In the genomic region with DNA sequence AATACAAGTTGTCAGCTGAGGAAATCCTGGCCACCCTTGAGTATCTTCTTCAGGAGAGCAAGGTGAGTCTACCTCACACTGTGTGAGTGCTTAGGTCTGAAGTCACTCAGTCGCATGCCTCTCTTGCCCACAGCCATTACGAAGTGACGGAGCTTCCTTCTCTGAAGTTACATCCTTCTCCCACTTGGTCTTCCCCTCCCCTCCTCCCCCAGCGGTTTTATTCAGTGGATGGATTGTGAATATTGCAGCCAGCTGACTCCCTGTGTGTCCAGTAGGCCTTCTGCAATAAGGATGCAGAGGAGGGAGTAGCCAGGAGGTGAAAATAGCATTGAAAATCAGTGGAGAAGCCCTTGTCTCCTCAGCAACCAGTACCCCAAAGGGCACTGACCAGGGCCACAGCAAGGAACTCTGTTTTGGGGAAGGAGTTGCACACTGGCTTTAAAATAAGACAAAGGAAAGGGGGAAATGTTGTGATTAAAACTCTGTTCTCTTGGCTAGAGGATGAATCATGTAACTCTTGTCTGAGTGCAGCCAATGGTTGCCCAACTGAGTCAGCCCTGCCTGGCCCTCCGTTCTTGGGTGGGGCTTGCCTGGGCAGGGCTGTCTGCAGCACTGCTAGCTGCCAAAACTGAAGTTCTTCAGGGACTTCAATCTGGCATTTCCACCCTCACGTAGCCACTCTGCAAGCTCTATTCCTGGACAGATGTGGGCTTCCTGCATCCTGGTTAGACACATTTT, we compare ENCODE assay signal across 9 cellular contexts. TPM values are rescaled to one million over a fixed set of nuclear protein-coding genes. Genes with fewer than 3 reads are reported as not detected.
DNase-seq lines count a peak whose midpoint lies in the region; ATAC-seq, FAIRE-seq and TF ChIP-seq lines count a peak whose summit lies in the region.
"Had no signal": no experiment of that assay in that cellular context is flagged by ENCODE, and none has a peak within 500 bp of the region (broad histone marks: within the 10 kb centered on the region; RNA-seq: fewer than 3 reads in every experiment).

No MANE protein-coding gene starts in this region.

- peak overlapping the region; percentile 60 for H2AFZ ChIP-seq in IMR-90 (replicated peaks; ENCODE audit: low read length, poor library complexity)

- intact Hi-C loops in IMR-90 (cut with micrococcal nuclease) (no loop called here), esophagus muscularis mucosa (cut with DNase I) (no loop called here), sciatic nerve (cut with DNase I) (no loop called here)

- no TSS peak for BruUV-seq in IMR-90 (replicated peaks; lab: Mats Ljungman, UMichigan)

- H3K4me2 ChIP-seq in IMR-90 (ENCODE audit: low read depth, low read length), result peak overlapping the region; percentile 66

- peak overlapping the region; percentile 78 for H3K56ac ChIP-seq in IMR-90 (ENCODE audit: extremely low read depth, insufficient read depth, low read length)

- H3K36me3 ChIP-seq in IMR-90 (ENCODE audit: control insufficient read depth, insufficient read depth, low read length), result peaks cover 11% of the 10 kb centered on the region
- peaks cover 15 to 30% (median 16%) of the 10 kb centered on the region in 4 donors for H3K36me3 ChIP-seq in esophagus muscularis mucosa

- H4K8ac ChIP-seq in IMR-90 (ENCODE audit: low read depth in 2 of 2, low read length in 2 of 2), result peak overlapping the region; percentile 22 to 88; a peak in 3 of 4 replicates

- TF ChIP-seq EP300 in esophagus muscularis mucosa (IDR thresholded peaks at IDR 0.05), result no peak

- H2BK15ac ChIP-seq in IMR-90 (ENCODE audit: low read depth, low read length), result peak overlapping the region; percentile 92; the same call in 2 of the 3 replicates

- in situ Hi-C loops in IMR-90 (cut with MboI; ENCODE audit: low sequenced_read_pairs), result loop anchor here (25.0 kb wide), 1 partner anchor 677 kb away; no protein-coding TSS in a partner anchor

- TF ChIP-seq CTCF in IMR-90 (conservative IDR thresholded peaks at IDR 0.05; ENCODE audit: low read depth, low read length), result no peak
- no peak for TF ChIP-seq CTCF in esophagus muscularis mucosa (IDR thresholded peaks at IDR 0.05)

- H3K4me1 ChIP-seq in IMR-90 (ENCODE audit: control insufficient read depth, insufficient read depth, low read length), result peaks cover 25% of the 10 kb centered on the region
- peaks cover 78 to 96% (median 91%) of the 10 kb centered on the region in 4 donors for H3K4me1 ChIP-seq in esophagus muscularis mucosa

- POLR2A ChIA-PET in IMR-90 (lab: Charles Lee; ENCODE audit: unreplicated experiment), result interaction anchor here (1.3 kb wide), 1 partner anchor 12 kb away, joined by 4 read pairs; no protein-coding TSS in a partner anchor

- peak overlapping the region; percentile 66 for H3K14ac ChIP-seq in IMR-90 (replicated peaks; ENCODE audit: low read depth, low read length)

- H3K79me1 ChIP-seq in IMR-90 (ENCODE audit: low read depth in 1 of 2, low read length in 2 of 2), result peaks cover 21 to 77% of the 10 kb centered on the region in 2 experiments

- peaks cover 64% of the 10 kb centered on the region for H4K20me1 ChIP-seq in IMR-90 (ENCODE audit: insufficient read depth, low read length)

- TF ChIP-seq POLR2A in IMR-90 (IDR thresholded peaks at IDR 0.05; ENCODE audit: low read depth, low read length), result peak; percentile 16; the same call in 1 of the 2 replicates
- TF ChIP-seq POLR2A in esophagus muscularis mucosa (IDR thresholded peaks at IDR 0.05; ENCODE audit: low read depth), result no peak

- FAIRE-seq in GM19239 (lab: Jason Lieb, UNC), result no peak

- peak overlapping the region; percentile 69 for H2BK20ac ChIP-seq in IMR-90 (ENCODE audit: low read depth, low read length)

- no peak for TF ChIP-seq RAD21 in IMR-90 (IDR thresholded peaks at IDR 0.05; ENCODE audit: low read length)

- peak overlapping the region; percentile 87 for H3K4ac ChIP-seq in IMR-90 (ENCODE audit: low read depth, low read length)

- no peak overlapping the region for H3K4me3 ChIP-seq in IMR-90 (ENCODE audit: insufficient read depth, low read depth, low read length)
- H3K4me3 ChIP-seq in esophagus muscularis mucosa, result peak overlapping the region in 3 of 4 donors; percentile 8 to 95 (median 11)

- H4K5ac ChIP-seq in IMR-90 (ENCODE audit: low read depth, low read length), result peak overlapping the region; percentile 42

- peak overlapping the region; percentile 49 for H3K18ac ChIP-seq in IMR-90 (ENCODE audit: low read depth, low read length)

- 0% methylated on average over 1 of the region's 6 CpGs; no CpG with 5 or more reads in 1 of the 2 experiments for WGBS in IMR-90 (ENCODE audit: extremely low coverage in 2 of 2, insufficient read length in 1 of 2), 2 experiments
- 39% methylated on average over 6 of the region's 6 CpGs for WGBS in esophagus muscularis mucosa

- H2AK9ac ChIP-seq in IMR-90 (replicated peaks; ENCODE audit: low read depth, low read length, poor library complexity), result peak overlapping the region; percentile 94

- DNase-seq in IMR-90, result peak; percentile 83
- DNase-seq in activated CD4-positive, alpha-beta T cell treated with anti-CD3 and anti-CD28 coated beads for 4 hours, result peak; percentile 33 to 37
- DNase-seq in esophagus muscularis mucosa (ENCODE audit: extremely low spot score), result no peak
- peak; percentile 72 for DNase-seq in sciatic nerve (ENCODE audit: low spot score)
- no peak for DNase-seq in NCI-H748 treated with DMSO at 0.1 percent for 48 hours (lab: John Stamatoyannopoulos, UW)
- DNase-seq in GM19239 (ENCODE audit: insufficient read length, low spot score), result no peak
- no peak for DNase-seq in T-helper 9 cell

- ATAC-seq in IMR-90 (ENCODE audit: low read depth) (peak; percentile 47), sciatic nerve (peak; percentile 54), HG03135 (IDR thresholded peaks at IDR 0.05; ENCODE audit: unreplicated experiment) (no peak)

- H3K9ac ChIP-seq in IMR-90 (ENCODE audit: low read depth, low read length), result peak overlapping the region; percentile 35; the same call in 1 of the 2 replicates

- no peaks in the 10 kb centered on the region for H3K27me3 ChIP-seq in IMR-90 (ENCODE audit: control insufficient read depth, insufficient read depth, low read length)
- H3K27me3 ChIP-seq in esophagus muscularis mucosa, result no peaks in the 10 kb centered on the region

- peak overlapping the region; percentile 79 for H2BK120ac ChIP-seq in IMR-90 (ENCODE audit: low read depth, low read length)

- CTCF ChIA-PET in IMR-90 (lab: Yijun Ruan, JAX), result interaction anchor here (1.5 to 2.9 kb wide), 3 partner anchors 12 to 22 kb away, joined by 5 to 12 read pairs (median 5); no protein-coding TSS in a partner anchor

- peak overlapping the region; percentile 88 for H3K23ac ChIP-seq in IMR-90 (ENCODE audit: low read depth, low read length)

- peak overlapping the region; percentile 90 for H4K91ac ChIP-seq in IMR-90 (ENCODE audit: insufficient read depth, low read depth, low read length)

- H3K9me3 ChIP-seq in IMR-90 (ENCODE audit: control insufficient read depth, insufficient read depth, low read length) (no peaks in the 10 kb centered on the region), esophagus muscularis mucosa (no peaks in the 10 kb centered on the region)

- peak overlapping the region; percentile 85 for H2BK5ac ChIP-seq in IMR-90 (ENCODE audit: low read depth, low read length, poor library complexity, severe bottlenecking)

- H3K9me1 ChIP-seq in IMR-90 (ENCODE audit: insufficient read depth, low read length), result peaks cover 10% of the 10 kb centered on the region

- peak overlapping the region; percentile 72 for H2AK5ac ChIP-seq in IMR-90 (ENCODE audit: low read depth, low read length)

- dilution Hi-C loops in IMR-90 (cut with HindIII; ENCODE audit: low sequenced_read_pairs, unreplicated experiment), result no loop called here

- H3K27ac ChIP-seq in IMR-90 (ENCODE audit: insufficient read depth, low read length) (peak overlapping the region; percentile 55), esophagus muscularis mucosa (replicated peaks in 1 of 4) (peak overlapping the region; percentile 89 to 99 (median 94))

TF ChIP-seq in IMR-90, 13 proteins besides CTCF, POLR2A, EP300 and RAD21:
- TF ChIP-seq ELK1 (IDR thresholded peaks at IDR 0.05; ENCODE audit: borderline replicate concordance, low read depth, low read length), result no peak
- TF ChIP-seq RCOR1 (IDR thresholded peaks at IDR 0.05; ENCODE audit: insufficient replicate concordance, low read length), result no peak
- TF ChIP-seq CEBPB (IDR thresholded peaks at IDR 0.05; ENCODE audit: low read depth, low read length), result peak; percentile 86
- no peak for TF ChIP-seq NFE2L2 (IDR thresholded peaks at IDR 0.05; ENCODE audit: low read depth, low read length)
- no peak for TF ChIP-seq SMC3 (IDR thresholded peaks at IDR 0.05; ENCODE audit: low read depth, low read length)
- no peak for TF ChIP-seq MXI1 (IDR thresholded peaks at IDR 0.05; ENCODE audit: borderline replicate concordance, low read depth, low read length)
- TF ChIP-seq, protein P1, sequence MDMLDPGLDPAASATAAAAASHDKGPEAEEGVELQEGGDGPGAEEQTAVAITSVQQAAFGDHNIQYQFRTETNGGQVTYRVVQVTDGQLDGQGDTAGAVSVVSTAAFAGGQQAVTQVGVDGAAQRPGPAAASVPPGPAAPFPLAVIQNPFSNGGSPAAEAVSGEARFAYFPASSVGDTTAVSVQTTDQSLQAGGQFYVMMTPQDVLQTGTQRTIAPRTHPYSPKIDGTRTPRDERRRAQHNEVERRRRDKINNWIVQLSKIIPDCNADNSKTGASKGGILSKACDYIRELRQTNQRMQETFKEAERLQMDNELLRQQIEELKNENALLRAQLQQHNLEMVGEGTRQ (IDR thresholded peaks at IDR 0.05; ENCODE audit: low read depth, low read length), result no peak
- TF ChIP-seq RFX5 (IDR thresholded peaks at IDR 0.05; ENCODE audit: low read depth, low read length), result no peak
- TF ChIP-seq FOS (IDR thresholded peaks at IDR 0.05; ENCODE audit: low read depth, low read length), result peak; percentile 61; the same call in 1 of the 2 replicates

RNA-seq across cellular contexts. Expression of gene S100A10, which starts 4.4 kb away (rescaled TPM):
- total RNA-seq in IMR-90 (2012; rRNA removed), result 77.2 and 86.0 TPM in 2 replicates
- 223 and 277 TPM in 2 replicates for polyA plus RNA-seq in IMR-90 (2012; rRNA removed)
- polyA plus RNA-seq in IMR-90 (2012; cell fraction: cytosol; rRNA removed), result 119 and 149 TPM in 2 replicates
- 18.1 and 82.0 TPM in 2 replicates for polyA plus RNA-seq in IMR-90 (2012; cell fraction: nucleus; rRNA removed; ENCODE audit: low replicate concordance)
- 100 to 1,000 TPM in 2 of 4 donors, 10 to 100 TPM in 2; 82.5 to 214 (median 105) TPM for total RNA-seq in esophagus muscularis mucosa
- total RNA-seq in sciatic nerve, result 550 TPM

RNA-seq across cellular contexts. Expression of gene S100A11, which starts 47.5 kb away (rescaled TPM):
- total RNA-seq in IMR-90 (2012; rRNA removed) (117 and 167 TPM in 2 replicates), esophagus muscularis mucosa (100 to 1,000 TPM in 2 of 4 donors, 10 to 100 TPM in 2; 68.5 to 190 (median 115) TPM), sciatic nerve (231 TPM)
- polyA plus RNA-seq in IMR-90 (2012; rRNA removed), result 1,354 and 1,402 TPM in 2 replicates
- 1,239 and 1,683 TPM in 2 replicates for polyA plus RNA-seq in IMR-90 (2012; cell fraction: cytosol; rRNA removed)
- polyA plus RNA-seq in IMR-90 (2012; cell fraction: nucleus; rRNA removed; ENCODE audit: low replicate concordance), result 148 and 260 TPM in 2 replicates
- polyA plus RNA-seq: neural cell had no signal

Comparison
In these comparisons a context has a peak if more than half of its experiments do, and no peak if none do; other contexts are left out.
1. DNase-seq: peak in IMR-90 (single experiment), activated CD4-positive, alpha-beta T cell treated with anti-CD3 and anti-CD28 coated beads for 4 hours (2 of 2) and sciatic nerve (single experiment); none in esophagus muscularis mucosa (single experiment), NCI-H748 treated with DMSO at 0.1 percent for 48 hours (single experiment), GM19239 (single experiment) and T-helper 9 cell (single experiment).